Comparison of ENCODE assay signal across 15 cellular contexts in genomic region chr20:33165416-33166055, GRCh38.
DNase-seq lines count a peak whose midpoint lies in the region; ATAC-seq and TF ChIP-seq lines count a peak whose summit lies in the region.
"Had no signal": no experiment of that assay in that cellular context is flagged by ENCODE, and none has a peak within 500 bp of the region (broad histone marks: within the 10 kb centered on the region; RNA-seq: fewer than 3 reads in every experiment).

No MANE protein-coding gene starts in this region.

- TF ChIP-seq CTCF in WERI-Rb-1 (IDR thresholded peaks at IDR 0.05; ENCODE audit: low read depth, low read length): no peak

- no peak for ATAC-seq in GM18498 (IDR thresholded peaks at IDR 0.05; ENCODE audit: unreplicated experiment)
- no peak for ATAC-seq in GM19395 (IDR thresholded peaks at IDR 0.05; ENCODE audit: unreplicated experiment)

- H3K27me3 ChIP-seq in WERI-Rb-1 (ENCODE audit: insufficient read depth, low read depth, severe bottlenecking): no peaks in the 10 kb centered on the region

- H3K4me3 ChIP-seq in WERI-Rb-1 (ENCODE audit: low read depth, low read length): no peak overlapping the region
- H3K4me3 ChIP-seq: GM23248 had no signal

- H3K9me3 ChIP-seq in WERI-Rb-1 (ENCODE audit: severe bottlenecking): peaks cover 11% of the 10 kb centered on the region

- no peak overlapping the region for H3K27ac ChIP-seq in WERI-Rb-1
- H3K27ac ChIP-seq: GM23248 had no signal

- no peaks in the 10 kb centered on the region for H3K36me3 ChIP-seq in WERI-Rb-1

- DNase-seq in NCI-H1092 treated with DMSO at 0.1 percent for 48 hours (lab: John Stamatoyannopoulos, UW) (peak; percentile 16), NCI-H1092 (lab: John Stamatoyannopoulos, UW) (no peak), D341Med (ENCODE audit: low spot score) (peak; percentile 63), NCI-H2171 treated with DMSO at 0.1 percent for 48 hours (lab: John Stamatoyannopoulos, UW) (peak; percentile 46), WERI-Rb-1 (peak; percentile 67), NCI-H2227 (lab: John Stamatoyannopoulos, UW; ENCODE audit: unreplicated experiment) (no peak)
- DNase-seq: AML-193; Calu3; CD4-positive, CD25-positive, alpha-beta regulatory T cell; GM23248; NCI-H1694 treated with DMSO at 0.1 percent for 48 hours; Right ventricle myocardium superior; SK-N-SH had no signal

Comparison
In these comparisons a context has a peak if more than half of its experiments do, and no peak if none do; other contexts are left out.
1. DNase-seq: peak in NCI-H1092 treated with DMSO at 0.1 percent for 48 hours (single experiment), D341Med (single experiment), NCI-H2171 treated with DMSO at 0.1 percent for 48 hours (single experiment) and WERI-Rb-1 (single experiment); none in NCI-H1092 (single experiment) and NCI-H2227 (single experiment).